Comparison of ENCODE assay signal across 8 cellular contexts in genomic region chr9:95516736-95517558, GRCh38. TPM values are rescaled to one million over a fixed set of nuclear protein-coding genes. Genes with fewer than 3 reads are reported as not detected.
A peak's percentile ranks its signal among the peaks of the same experiment; 100 is the strongest.
DNase-seq lines count a peak whose midpoint lies in the region; ATAC-seq and TF ChIP-seq lines count a peak whose summit lies in the region.

PTCH1 (minus strand) TSS chr9:95516971.

- H3K4me1 ChIP-seq in effector memory CD4-positive, alpha-beta T cell (ENCODE audit: control insufficient read depth, insufficient read depth, low read length, poor library complexity, severe bottlenecking) = peaks cover 7% of the 10 kb centered on the region
- peaks cover 19% of the 10 kb centered on the region for H3K4me1 ChIP-seq in mesenchymal stem cell (ENCODE audit: control insufficient read depth, insufficient read depth, low read depth, low read length)

- peak within 1 kb of the TSS; percentile 98 for H3K4me2 ChIP-seq in mesenchymal stem cell (ENCODE audit: low read length, poor library complexity, severe bottlenecking)

- no peak for DNase-seq in AG09309 (ENCODE audit: low read depth)
- DNase-seq in activated CD4-positive, alpha-beta T cell treated with anti-CD3 and anti-CD28 coated beads, Interleukin-2, amount 50 U/mL, for 1 hour = peak; percentile 34
- peak in 1 of 3 donors; percentile 10 for DNase-seq in effector memory CD4-positive, alpha-beta T cell
- peak; percentile 71 for DNase-seq in mesenchymal stem cell
- peak; percentile 64 for DNase-seq in stimulated activated naive CD8-positive, alpha-beta T cell treated with anti-CD3 and anti-CD28 coated beads, Interleukin-15, Interleukin-2, amounts not matched to agents 100 U/mL and 50 U/mL, for 24 hours
- no peak for DNase-seq in NCI-H1436 treated with DMSO at 0.1 percent for 48 hours (lab: John Stamatoyannopoulos, UW)

- peak within 1 kb of the TSS; percentile 51 for H3K4me3 ChIP-seq in AG09309 (ENCODE audit: control insufficient read depth, low read depth, low read length)
- H3K4me3 ChIP-seq in effector memory CD4-positive, alpha-beta T cell (ENCODE audit: insufficient read depth, low read depth, low read length, poor library complexity, severe bottlenecking) = peak within 1 kb of the TSS; percentile 62
- H3K4me3 ChIP-seq in mesenchymal stem cell (ENCODE audit: insufficient read depth in 1 of 2, low read depth in 1 of 2, low read length in 2 of 2) = peak within 1 kb of the TSS; percentile 64 to 83

- H4K91ac ChIP-seq in mesenchymal stem cell (ENCODE audit: low read length) = no peak within 1 kb of the TSS

- peak; percentile 43 for ATAC-seq in HG03045 (IDR thresholded peaks at IDR 0.05; ENCODE audit: unreplicated experiment)
- peak; percentile 33 for ATAC-seq in stimulated activated naive CD8-positive, alpha-beta T cell treated with anti-CD3 and anti-CD28 coated beads, Interleukin-15, Interleukin-2, amounts not matched to agents 100 U/mL and 50 U/mL, for 24 hours
- no peak for ATAC-seq in HG02981 (IDR thresholded peaks at IDR 0.05; ENCODE audit: unreplicated experiment)

- H2BK5ac ChIP-seq in mesenchymal stem cell (ENCODE audit: low read depth, low read length, poor library complexity, severe bottlenecking) = no peak within 1 kb of the TSS

- H3K4ac ChIP-seq in mesenchymal stem cell (ENCODE audit: low read depth in 1 of 2, low read length in 2 of 2) = peak within 1 kb of the TSS in 1 of 2 experiments; percentile 56

- H4K8ac ChIP-seq in mesenchymal stem cell (ENCODE audit: low read length) = peak within 1 kb of the TSS; percentile 15

- no peak within 1 kb of the TSS for H3K27ac ChIP-seq in effector memory CD4-positive, alpha-beta T cell (ENCODE audit: insufficient read depth, low read length, poor library complexity, severe bottlenecking)
- peak within 1 kb of the TSS; percentile 18 for H3K27ac ChIP-seq in mesenchymal stem cell (ENCODE audit: low read length, poor library complexity, severe bottlenecking)

- under 1% methylated on average over 49 of the region's 64 CpGs for WGBS in mesenchymal stem cell

- no peak within 1 kb of the TSS for H2BK12ac ChIP-seq in mesenchymal stem cell (ENCODE audit: low read length in 2 of 2)

- H3K9ac ChIP-seq in mesenchymal stem cell (ENCODE audit: low read length) = peak within 1 kb of the TSS; percentile 71

- H3K18ac ChIP-seq in mesenchymal stem cell (ENCODE audit: low read depth in 1 of 2, low read length in 2 of 2) = peak within 1 kb of the TSS in 1 of 2 experiments; percentile 64

- H2BK15ac ChIP-seq in mesenchymal stem cell (ENCODE audit: low read depth, poor library complexity, severe bottlenecking) = peak within 1 kb of the TSS; percentile 80

- H2AFZ ChIP-seq in mesenchymal stem cell (ENCODE audit: low read depth, low read length) = peak within 1 kb of the TSS; percentile 56

- H3K36me3 ChIP-seq in effector memory CD4-positive, alpha-beta T cell (ENCODE audit: control insufficient read depth, insufficient read depth, low read length) = no peaks in the 10 kb centered on the region
- H3K36me3 ChIP-seq in mesenchymal stem cell (ENCODE audit: control insufficient read depth in 1 of 2, insufficient read depth in 2 of 2, low read depth in 1 of 2, low read length in 2 of 2) = no peaks in the 10 kb centered on the region

- H2AK5ac ChIP-seq in mesenchymal stem cell (ENCODE audit: low read length, severe bottlenecking) = no peak within 1 kb of the TSS

- H3K23ac ChIP-seq in mesenchymal stem cell (ENCODE audit: low read length in 2 of 2) = peak within 1 kb of the TSS in 1 of 2 experiments; percentile 97

- no peaks in the 10 kb centered on the region for H3K9me3 ChIP-seq in effector memory CD4-positive, alpha-beta T cell (ENCODE audit: control insufficient read depth, low read length)
- peaks cover 9% of the 10 kb centered on the region for H3K9me3 ChIP-seq in mesenchymal stem cell (ENCODE audit: control insufficient read depth, low read length)

- peak within 1 kb of the TSS; percentile 38 for H2BK120ac ChIP-seq in mesenchymal stem cell (ENCODE audit: low read depth, low read length)

- H3K79me1 ChIP-seq in mesenchymal stem cell (replicated peaks; ENCODE audit: low read length, poor library complexity, severe bottlenecking) = peaks cover 6% of the 10 kb centered on the region

- H3K14ac ChIP-seq in mesenchymal stem cell (ENCODE audit: low read length in 2 of 2) = peak within 1 kb of the TSS in 1 of 2 experiments; percentile 75

- no peaks in the 10 kb centered on the region for H3K27me3 ChIP-seq in effector memory CD4-positive, alpha-beta T cell (replicated peaks; ENCODE audit: control insufficient read depth, insufficient read depth, low read length, poor library complexity, severe bottlenecking)
- peaks cover 0 to 35% of the 10 kb centered on the region in 2 experiments for H3K27me3 ChIP-seq in mesenchymal stem cell (ENCODE audit: control insufficient read depth in 1 of 2, insufficient read depth in 1 of 2, low read length in 2 of 2)

- no peak for TF ChIP-seq CTCF in AG09309 (IDR thresholded peaks at IDR 0.05; ENCODE audit: control insufficient read depth, insufficient read depth, low read depth, low read length, missing control alignments)

RNA-seq across cellular contexts. Expression of gene PTCH1, which starts in this region (rescaled TPM):
- 8.7 TPM for polyA plus RNA-seq in mesenchymal stem cell (2013, experiment 1 of 2)
- 9.5 TPM for polyA plus RNA-seq in mesenchymal stem cell (2013, experiment 2 of 2)

Comparison
In these comparisons a context has a peak if more than half of its experiments do, and no peak if none do; other contexts are left out.
1. DNase-seq: peak in activated CD4-positive, alpha-beta T cell treated with anti-CD3 and anti-CD28 coated beads, Interleukin-2, amount 50 U/mL, for 1 hour (single experiment), mesenchymal stem cell (single experiment) and stimulated activated naive CD8-positive, alpha-beta T cell treated with anti-CD3 and anti-CD28 coated beads, Interleukin-15, Interleukin-2, amounts not matched to agents 100 U/mL and 50 U/mL, for 24 hours (single experiment); none in AG09309 (single experiment) and NCI-H1436 treated with DMSO at 0.1 percent for 48 hours (single experiment).
2. Peak in every context shown above with its lines, with median percentiles within 50 percentile points of each other: H3K4me3 ChIP-seq.